In the genomic region with DNA sequence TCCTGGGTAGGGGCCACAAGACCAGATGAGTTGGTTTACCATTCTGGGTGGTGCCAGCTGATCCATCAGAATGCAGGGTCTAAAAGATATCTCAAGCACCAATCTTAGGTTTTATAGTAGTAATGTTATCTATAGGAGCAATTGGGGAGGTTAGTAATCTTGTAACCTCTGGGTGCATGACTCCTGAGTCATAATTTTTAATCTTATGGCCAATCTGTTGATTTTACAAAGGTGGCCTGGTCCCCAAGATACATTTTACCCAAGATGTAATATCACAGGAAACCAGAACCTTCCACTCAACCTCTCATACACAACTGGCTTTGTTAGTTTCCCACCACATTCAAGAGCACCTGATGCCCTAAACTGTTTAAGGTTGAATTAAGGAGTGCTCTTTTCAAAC, we compare ENCODE assay signal across 23 cellular contexts.
"Had no signal": no experiment of that assay in that cellular context is flagged by ENCODE, and none has a peak within 500 bp of the region (broad histone marks: within the 10 kb centered on the region; RNA-seq: fewer than 3 reads in every experiment).

No MANE protein-coding gene starts in this region.

- DNase-seq: IMR-90, Kasumi-1, MV-4-11, NCI-H1048, NCI-H1105, NCI-H1417, NCI-H1436 treated with DMSO at 0.1 percent for 48 hours, NCI-H1694, NCI-H187 treated with DMSO at 0.1 percent for 48 hours, NCI-H2029 treated with DMSO at 0.1 percent for 48 hours, NCI-H2107, NCI-H2227 treated with DMSO at 0.1 percent for 48 hours, NCI-H524, NCI-H526 treated with DMSO at 0.1 percent for 48 hours, NCI-H748 treated with DMSO at 0.1 percent for 48 hours, Right ventricle myocardium superior, RPMI8226, SIG-M5 had no signal

- FAIRE-seq: HepG2, RCC 7860 had no signal

- H3K4me2 ChIP-seq: KMS-11 had no signal

- H3K4me1 ChIP-seq: SJSA1 had no signal

- H3K27me3 ChIP-seq: SJSA1 had no signal

- H3K36me3 ChIP-seq: SJSA1 had no signal

- H3K4me3 ChIP-seq: SJSA1, SK-N-MC had no signal

- ATAC-seq: HepG2 had no signal

- H3K27ac ChIP-seq: KMS-11, SJSA1, SK-N-MC had no signal

- H3K9ac ChIP-seq: KMS-11 had no signal

- H3K9me3 ChIP-seq: SJSA1 had no signal
